ENCODE assay signal across 8 cellular contexts in genomic region chr19:48623556-48624066, GRCh38. TPM values are rescaled to one million over a fixed set of nuclear protein-coding genes. Genes with fewer than 3 reads are reported as not detected.
DNase-seq lines count a peak whose midpoint lies in the region; ATAC-seq and TF ChIP-seq lines count a peak whose summit lies in the region.

No MANE protein-coding gene starts in this region.

- CTCF ChIA-PET in activated CD8-positive, alpha-beta T cell treated with anti-CD3 and anti-CD28 coated beads for 36 hours (lab: Charles Lee): interaction anchor here (0.8 to 1.2 kb wide), 3 partner anchors 10 to 118 kb away, joined by 3 to 4 read pairs (median 4); no protein-coding TSS in a partner anchor

- H3K36me3 ChIP-seq in iPS-18a (ENCODE audit: control insufficient read depth, low read depth, low read length): no peaks in the 10 kb centered on the region
- H3K36me3 ChIP-seq in stomach smooth muscle (ENCODE audit: control insufficient read depth in 2 of 2, insufficient read depth in 2 of 2, low read length in 2 of 2): no peaks in the 10 kb centered on the region

- no peaks in the 10 kb centered on the region for H3K9me3 ChIP-seq in iPS-18a (ENCODE audit: control insufficient read depth, low read depth, low read length)
- H3K9me3 ChIP-seq in stomach smooth muscle (ENCODE audit: control insufficient read depth in 2 of 2, low read length in 2 of 2): no peaks in the 10 kb centered on the region

- TF ChIP-seq CTCF in activated CD8-positive, alpha-beta T cell treated with anti-CD3 and anti-CD28 coated beads for 36 hours (IDR thresholded peaks at IDR 0.05): no peak

- DNase-seq in NCI-H82 (lab: John Stamatoyannopoulos, UW): peak; percentile 63
- DNase-seq in NCI-H82 treated with DMSO at 0.1 percent for 48 hours (lab: John Stamatoyannopoulos, UW; ENCODE audit: unreplicated experiment): no peak
- no peak for DNase-seq in activated CD8-positive, alpha-beta T cell treated with anti-CD3 and anti-CD28 coated beads for 36 hours
- DNase-seq in RPMI8226: no peak
- DNase-seq in stimulated activated CD4-positive, alpha-beta T cell treated with anti-CD3 and anti-CD28 coated beads, Interleukin-2, amount 100 ng/mL, for 24 hours: no peak

- H3K4me3 Mint-ChIP-seq in activated CD8-positive, alpha-beta T cell treated with anti-CD3 and anti-CD28 coated beads for 36 hours: peak overlapping the region; percentile 73

- H3K4me3 ChIP-seq in iPS-18a (ENCODE audit: low read length): peak overlapping the region; percentile 91
- H3K4me3 ChIP-seq in stomach smooth muscle (ENCODE audit: low read length in 2 of 2): peak overlapping the region; percentile 47 to 75

- no peaks in the 10 kb centered on the region for H3K27me3 ChIP-seq in iPS-18a (ENCODE audit: control insufficient read depth, insufficient read depth, low read length)
- H3K27me3 ChIP-seq in stomach smooth muscle (ENCODE audit: control insufficient read depth in 1 of 2, insufficient read depth in 2 of 2, low read length in 2 of 2): no peaks in the 10 kb centered on the region

- no peaks in the 10 kb centered on the region for H3K9me3 Mint-ChIP-seq in activated CD8-positive, alpha-beta T cell treated with anti-CD3 and anti-CD28 coated beads for 36 hours

- H3K9ac ChIP-seq in iPS-18a (ENCODE audit: low read length) (peak overlapping the region; percentile 75), stomach smooth muscle (ENCODE audit: low read length in 2 of 2) (peak overlapping the region; percentile 47 to 80)

- H3K4me1 ChIP-seq in iPS-18a (ENCODE audit: control insufficient read depth, low read depth, low read length) (peaks cover 12% of the 10 kb centered on the region), stomach smooth muscle (ENCODE audit: control insufficient read depth, insufficient read depth, low read length) (peaks cover 33% of the 10 kb centered on the region)

- H3K27ac Mint-ChIP-seq in activated CD8-positive, alpha-beta T cell treated with anti-CD3 and anti-CD28 coated beads for 36 hours: peak overlapping the region; percentile 91

- peaks cover 45% of the 10 kb centered on the region for H3K4me1 Mint-ChIP-seq in activated CD8-positive, alpha-beta T cell treated with anti-CD3 and anti-CD28 coated beads for 36 hours (ENCODE audit: low read depth)

- H3K27ac ChIP-seq in iPS-18a (ENCODE audit: low read length): peak overlapping the region; percentile 42
- peak overlapping the region; percentile 85 for H3K27ac ChIP-seq in stomach smooth muscle (ENCODE audit: low read length)

- H3K27me3 Mint-ChIP-seq in activated CD8-positive, alpha-beta T cell treated with anti-CD3 and anti-CD28 coated beads for 36 hours: no peaks in the 10 kb centered on the region

- ATAC-seq in activated CD8-positive, alpha-beta T cell treated with anti-CD3 and anti-CD28 coated beads for 36 hours: no peak
- no peak for ATAC-seq in HG02884 (IDR thresholded peaks at IDR 0.05; ENCODE audit: unreplicated experiment)

- peaks cover 30% of the 10 kb centered on the region for H3K36me3 Mint-ChIP-seq in activated CD8-positive, alpha-beta T cell treated with anti-CD3 and anti-CD28 coated beads for 36 hours (ENCODE audit: low read depth)

- intact Hi-C loops in activated CD8-positive, alpha-beta T cell treated with anti-CD3 and anti-CD28 coated beads for 36 hours (cut with micrococcal nuclease): no loop called here

- POLR2A ChIA-PET in activated CD8-positive, alpha-beta T cell treated with anti-CD3 and anti-CD28 coated beads for 36 hours (lab: Charles Lee): interaction anchor here (0.8 to 10.8 kb wide), 5 partner anchors 7 to 101 kb away, joined by 3 to 154 read pairs (median 3); no protein-coding TSS in a partner anchor

RNA-seq across cellular contexts. Expression of gene SPHK2, which starts 4.3 kb away (rescaled TPM):
- 10 to 100 TPM; 22.3 to 22.9 TPM for total RNA-seq in activated CD8-positive, alpha-beta T cell treated with anti-CD3 and anti-CD28 coated beads for 36 hours

RNA-seq across cellular contexts. Expression of gene RPL18, which starts 4.6 kb away (rescaled TPM):
- total RNA-seq in activated CD8-positive, alpha-beta T cell treated with anti-CD3 and anti-CD28 coated beads for 36 hours: 1,000 to 10,000 TPM; 2,304 to 2,324 TPM

RNA-seq across cellular contexts. Expression of gene FAM83E, which starts 8.7 kb away (rescaled TPM):
- 1 to 10 TPM; 3.8 to 4.7 TPM for total RNA-seq in activated CD8-positive, alpha-beta T cell treated with anti-CD3 and anti-CD28 coated beads for 36 hours

RNA-seq across cellular contexts. Expression of gene DBP, which starts 13.6 kb away (rescaled TPM):
- 10 to 100 TPM; 10.8 to 13.1 TPM for total RNA-seq in activated CD8-positive, alpha-beta T cell treated with anti-CD3 and anti-CD28 coated beads for 36 hours

RNA-seq across cellular contexts. Expression of gene SPACA4, which starts 17.1 kb away (rescaled TPM):
- total RNA-seq in activated CD8-positive, alpha-beta T cell treated with anti-CD3 and anti-CD28 coated beads for 36 hours: not detected
